In the genomic region with DNA sequence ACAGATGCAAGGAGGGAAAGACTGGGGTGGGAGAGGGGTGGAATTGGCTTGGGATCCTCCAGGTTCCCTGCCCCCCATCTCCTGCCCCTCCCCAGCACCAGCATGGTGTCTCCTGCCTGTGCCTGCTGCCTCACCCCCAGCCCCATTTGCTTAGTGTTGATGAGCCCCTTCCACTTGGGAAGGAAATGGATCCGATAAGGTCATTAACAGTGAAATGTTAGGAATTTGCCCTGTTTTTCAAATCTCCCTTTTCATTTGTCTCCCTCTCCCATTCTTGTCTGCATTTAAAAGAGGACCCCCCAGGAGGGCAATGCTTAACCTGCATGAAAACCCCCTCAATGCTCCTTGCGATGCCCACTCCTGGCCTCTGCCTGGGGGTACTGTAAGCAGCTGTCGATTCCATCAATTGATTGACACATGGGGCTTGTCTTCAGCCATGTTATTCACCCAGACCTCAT, we compare ENCODE assay signal across 12 cellular contexts. TPM values are rescaled to one million over a fixed set of nuclear protein-coding genes. Genes with fewer than 3 reads are reported as not detected.
DNase-seq lines count a peak whose midpoint lies in the region; ATAC-seq and TF ChIP-seq lines count a peak whose summit lies in the region.
"Had no signal": no experiment of that assay in that cellular context is flagged by ENCODE, and none has a peak within 500 bp of the region (broad histone marks: within the 10 kb centered on the region; RNA-seq: fewer than 3 reads in every experiment).

No MANE protein-coding gene starts in this region.

- H3K27ac Mint-ChIP-seq in activated T-cell treated with anti-CD3 and anti-CD28 coated beads, Interleukin-2, amount 50 U/mL, for 72 hours: peak overlapping the region; percentile 39
- peak overlapping the region; percentile 85 for H3K27ac Mint-ChIP-seq in stimulated activated memory B cell treated with anti-CD40 and anti-IgM and Interleukin-4, amounts not matched to agents 10 μg/mL and 1 μg/mL and 100 μg/mL, for 72 hours
- no peak overlapping the region for H3K27ac Mint-ChIP-seq in osteocyte (ENCODE audit: unreplicated experiment)

- no peaks in the 10 kb centered on the region for H3K27me3 ChIP-seq in ascending aorta

- ATAC-seq in activated T-cell treated with anti-CD3 and anti-CD28 coated beads, Interleukin-2, amount 50 U/mL, for 72 hours (replicated peaks in 1 of 2): no peak
- ATAC-seq in activated T-cell treated with anti-CD3 and anti-CD28 coated beads, Interleukin-2, amount 50 U/mL, for 4 hours: no peak
- no peak for ATAC-seq in stimulated activated memory B cell treated with anti-CD40 and anti-IgM and Interleukin-4, amounts not matched to agents 10 μg/mL and 1 μg/mL and 100 μg/mL, for 72 hours
- ATAC-seq: A549 had no signal

- no peak for TF ChIP-seq CTCF in ascending aorta (IDR thresholded peaks at IDR 0.05)
- TF ChIP-seq CTCF in osteocyte (IDR thresholded peaks at IDR 0.05): no peak

- peaks cover 85% of the 10 kb centered on the region for H3K4me1 Mint-ChIP-seq in activated T-cell treated with anti-CD3 and anti-CD28 coated beads, Interleukin-2, amount 50 U/mL, for 72 hours (ENCODE audit: low read depth)
- H3K4me1 Mint-ChIP-seq in activated T-cell treated with anti-CD3 and anti-CD28 coated beads, Interleukin-2, amount 50 U/mL, for 4 hours (ENCODE audit: low read depth): peaks cover 64% of the 10 kb centered on the region
- peaks cover 67% of the 10 kb centered on the region for H3K4me1 Mint-ChIP-seq in stimulated activated memory B cell treated with anti-CD40 and anti-IgM and Interleukin-4, amounts not matched to agents 10 μg/mL and 1 μg/mL and 100 μg/mL, for 72 hours
- peaks cover 57% of the 10 kb centered on the region for H3K4me1 Mint-ChIP-seq in osteocyte (ENCODE audit: unreplicated experiment)

- no peaks in the 10 kb centered on the region for H3K9me3 ChIP-seq in ascending aorta
- H3K9me3 ChIP-seq: A549 had no signal

- H3K4me3 ChIP-seq in ascending aorta: no peak overlapping the region
- H3K4me3 ChIP-seq: A549 had no signal

- H3K36me3 ChIP-seq in ascending aorta: peaks cover 0 to 8% of the 10 kb centered on the region in 2 donors

- H3K27ac ChIP-seq in ascending aorta: peak overlapping the region; percentile 90 to 91
- H3K27ac ChIP-seq: A549 had no signal

- H3K9me3 Mint-ChIP-seq in activated T-cell treated with anti-CD3 and anti-CD28 coated beads, Interleukin-2, amount 50 U/mL, for 72 hours: no peaks in the 10 kb centered on the region
- no peaks in the 10 kb centered on the region for H3K9me3 Mint-ChIP-seq in activated T-cell treated with anti-CD3 and anti-CD28 coated beads, Interleukin-2, amount 50 U/mL, for 4 hours
- H3K9me3 Mint-ChIP-seq in stimulated activated memory B cell treated with anti-CD40 and anti-IgM and Interleukin-4, amounts not matched to agents 10 μg/mL and 1 μg/mL and 100 μg/mL, for 72 hours: no peaks in the 10 kb centered on the region
- no peaks in the 10 kb centered on the region for H3K9me3 Mint-ChIP-seq in osteocyte (ENCODE audit: unreplicated experiment)

- no peak for DNase-seq in activated T-cell treated with anti-CD3 and anti-CD28 coated beads, Interleukin-2, amount 50 U/mL, for 72 hours
- DNase-seq in activated T-cell treated with anti-CD3 and anti-CD28 coated beads, Interleukin-2, amount 50 U/mL, for 4 hours: no peak
- DNase-seq in ascending aorta (ENCODE audit: low spot score in 2 of 2): no peak
- peak; percentile 66 for DNase-seq in iPS-NIHi11 (ENCODE audit: low spot score)
- DNase-seq in osteocyte (ENCODE audit: extremely low spot score, unreplicated experiment): no peak
- DNase-seq in T-helper 9 cell: no peak
- no peak for DNase-seq in MV-4-11 (lab: John Stamatoyannopoulos, UW)
- DNase-seq: cortex of kidney, NCI-H2081, SHP77 treated with DMSO at 0.1 percent for 48 hours had no signal

- no peak overlapping the region for H3K4me3 Mint-ChIP-seq in activated T-cell treated with anti-CD3 and anti-CD28 coated beads, Interleukin-2, amount 50 U/mL, for 72 hours
- H3K4me3 Mint-ChIP-seq in activated T-cell treated with anti-CD3 and anti-CD28 coated beads, Interleukin-2, amount 50 U/mL, for 4 hours: no peak overlapping the region
- H3K4me3 Mint-ChIP-seq in stimulated activated memory B cell treated with anti-CD40 and anti-IgM and Interleukin-4, amounts not matched to agents 10 μg/mL and 1 μg/mL and 100 μg/mL, for 72 hours: no peak overlapping the region
- no peak overlapping the region for H3K4me3 Mint-ChIP-seq in osteocyte (ENCODE audit: unreplicated experiment)

- peaks cover 0 to 4% of the 10 kb centered on the region in 2 donors for H3K36me3 Mint-ChIP-seq in activated T-cell treated with anti-CD3 and anti-CD28 coated beads, Interleukin-2, amount 50 U/mL, for 72 hours (ENCODE audit: insufficient read depth in 2 of 2)
- H3K36me3 Mint-ChIP-seq in activated T-cell treated with anti-CD3 and anti-CD28 coated beads, Interleukin-2, amount 50 U/mL, for 4 hours (ENCODE audit: insufficient read depth): peaks cover 6% of the 10 kb centered on the region
- peaks cover 19% of the 10 kb centered on the region for H3K36me3 Mint-ChIP-seq in stimulated activated memory B cell treated with anti-CD40 and anti-IgM and Interleukin-4, amounts not matched to agents 10 μg/mL and 1 μg/mL and 100 μg/mL, for 72 hours
- H3K36me3 Mint-ChIP-seq in osteocyte (ENCODE audit: unreplicated experiment): no peaks in the 10 kb centered on the region

- peaks cover 35 to 81% of the 10 kb centered on the region in 2 donors for H3K4me1 ChIP-seq in ascending aorta
- H3K4me1 ChIP-seq: A549 had no signal

- no peaks in the 10 kb centered on the region for H3K27me3 Mint-ChIP-seq in activated T-cell treated with anti-CD3 and anti-CD28 coated beads, Interleukin-2, amount 50 U/mL, for 72 hours (ENCODE audit: low read depth)
- no peaks in the 10 kb centered on the region for H3K27me3 Mint-ChIP-seq in activated T-cell treated with anti-CD3 and anti-CD28 coated beads, Interleukin-2, amount 50 U/mL, for 4 hours (ENCODE audit: low read depth)
- H3K27me3 Mint-ChIP-seq in stimulated activated memory B cell treated with anti-CD40 and anti-IgM and Interleukin-4, amounts not matched to agents 10 μg/mL and 1 μg/mL and 100 μg/mL, for 72 hours: no peaks in the 10 kb centered on the region
- H3K27me3 Mint-ChIP-seq in osteocyte (ENCODE audit: unreplicated experiment): no peaks in the 10 kb centered on the region

- intact Hi-C loops in ascending aorta (cut with DNase I): loop anchor here (5.0 kb wide), 3 partner anchors 48 to 92 kb away; no protein-coding TSS in a partner anchor

RNA-seq across cellular contexts. Expression of a gene that starts 51.5 kb away (rescaled TPM):
- 100 to 1,000 TPM; 143 to 149 TPM for total RNA-seq in activated T-cell treated with anti-CD3 and anti-CD28 coated beads, Interleukin-2, amount 50 U/mL, for 72 hours
- 100 to 1,000 TPM; 147 to 169 (median 165) TPM for total RNA-seq in activated T-cell treated with anti-CD3 and anti-CD28 coated beads, Interleukin-2, amount 50 U/mL, for 4 hours
- total RNA-seq in ascending aorta (128 TPM), osteocyte (59.4 and 61.3 TPM in 2 replicates)
